Comparison of ENCODE assay signal across 19 cellular contexts in genomic region chr1:230970432-230970831, GRCh38.
"Had no signal": no experiment of that assay in that cellular context is flagged by ENCODE, and none has a peak within 500 bp of the region (broad histone marks: within the 10 kb centered on the region; RNA-seq: fewer than 3 reads in every experiment).

No MANE protein-coding gene starts in this region.

- DNase-seq: activated CD4-positive, alpha-beta memory T cell treated with anti-CD3 and anti-CD28 coated beads, Interleukin-2, amount 10 ng/mL, durations not matched to agents 7 days and 5 days; activated CD4-positive, alpha-beta T cell treated with anti-CD3 and anti-CD28 coated beads for 4 hours; activated naive CD4-positive, alpha-beta T cell; activated T-cell treated with anti-CD3 and anti-CD28 coated beads, Interleukin-2, amount 50 U/mL, for 1 hour; amniotic stem cell; colonic mucosa; dorsolateral prefrontal cortex; esophagus squamous epithelium; heart right ventricle; kidney; right cardiac atrium; stimulated activated CD4-positive, alpha-beta T cell treated with anti-CD3 and anti-CD28 coated beads, Interleukin-4, amount 100 ng/mL, for 24 hours; stimulated activated naive CD8-positive, alpha-beta T cell treated with anti-CD3 and anti-CD28 coated beads, Interleukin-15, amount 100 ng/mL, for 72 hours; WERI-Rb-1 had no signal

- H3K9me3 Mint-ChIP-seq: activated CD4-positive, alpha-beta memory T cell treated with anti-CD3 and anti-CD28 coated beads, Interleukin-2, amount 10 ng/mL, durations not matched to agents 7 days and 5 days; activated T-helper 2 cell treated with anti-CD3 and anti-CD28 coated beads, Interferon-gamma antibody, Interleukin-2, Interleukin-4, amounts not matched to agents 10 μg/mL and 5 μg/mL and 100 μg/mL, durations not matched to agents 14 hours and 24 hours and 36 hours; nephron; stimulated activated naive CD8-positive, alpha-beta T cell treated with anti-CD3 and anti-CD28 coated beads, Interleukin-15, amount 100 ng/mL, for 72 hours; T-helper 2 cell treated with Interferon-gamma antibody and Interleukin-4, amounts not matched to agents 5 μg/mL and 100 μg/mL, for 36 hours had no signal

- H3K27me3 Mint-ChIP-seq: activated CD4-positive, alpha-beta memory T cell treated with anti-CD3 and anti-CD28 coated beads, Interleukin-2, amount 10 ng/mL, durations not matched to agents 7 days and 5 days; activated naive CD8-positive, alpha-beta T cell; stimulated activated naive CD8-positive, alpha-beta T cell treated with anti-CD3 and anti-CD28 coated beads, Interleukin-15, amount 100 ng/mL, for 72 hours had no signal

- ATAC-seq: heart right ventricle; right cardiac atrium; SK-N-SH treated with all-trans-retinoic acid at 6 μM for 48 hours; stimulated activated naive CD8-positive, alpha-beta T cell treated with anti-CD3 and anti-CD28 coated beads, Interleukin-15, amount 100 ng/mL, for 72 hours had no signal

- H3K4me3 Mint-ChIP-seq: activated CD4-positive, alpha-beta memory T cell treated with anti-CD3 and anti-CD28 coated beads, Interleukin-2, amount 10 ng/mL, durations not matched to agents 7 days and 5 days; activated naive CD8-positive, alpha-beta T cell; nephron; stimulated activated naive CD8-positive, alpha-beta T cell treated with anti-CD3 and anti-CD28 coated beads, Interleukin-15, amount 100 ng/mL, for 72 hours; T-helper 2 cell treated with Interferon-gamma antibody and Interleukin-4, amounts not matched to agents 5 μg/mL and 100 μg/mL, for 36 hours had no signal

- H3K27ac Mint-ChIP-seq: activated CD4-positive, alpha-beta memory T cell treated with anti-CD3 and anti-CD28 coated beads, Interleukin-2, amount 10 ng/mL, durations not matched to agents 7 days and 5 days; activated naive CD8-positive, alpha-beta T cell; activated T-helper 2 cell treated with anti-CD3 and anti-CD28 coated beads, Interferon-gamma antibody, Interleukin-2, Interleukin-4, amounts not matched to agents 10 μg/mL and 5 μg/mL and 100 μg/mL, durations not matched to agents 14 hours and 24 hours and 36 hours; nephron; T-helper 2 cell treated with Interferon-gamma antibody and Interleukin-4, amounts not matched to agents 5 μg/mL and 100 μg/mL, for 36 hours had no signal
